21 cellular contexts compared by ENCODE assay signal in the genomic region with DNA sequence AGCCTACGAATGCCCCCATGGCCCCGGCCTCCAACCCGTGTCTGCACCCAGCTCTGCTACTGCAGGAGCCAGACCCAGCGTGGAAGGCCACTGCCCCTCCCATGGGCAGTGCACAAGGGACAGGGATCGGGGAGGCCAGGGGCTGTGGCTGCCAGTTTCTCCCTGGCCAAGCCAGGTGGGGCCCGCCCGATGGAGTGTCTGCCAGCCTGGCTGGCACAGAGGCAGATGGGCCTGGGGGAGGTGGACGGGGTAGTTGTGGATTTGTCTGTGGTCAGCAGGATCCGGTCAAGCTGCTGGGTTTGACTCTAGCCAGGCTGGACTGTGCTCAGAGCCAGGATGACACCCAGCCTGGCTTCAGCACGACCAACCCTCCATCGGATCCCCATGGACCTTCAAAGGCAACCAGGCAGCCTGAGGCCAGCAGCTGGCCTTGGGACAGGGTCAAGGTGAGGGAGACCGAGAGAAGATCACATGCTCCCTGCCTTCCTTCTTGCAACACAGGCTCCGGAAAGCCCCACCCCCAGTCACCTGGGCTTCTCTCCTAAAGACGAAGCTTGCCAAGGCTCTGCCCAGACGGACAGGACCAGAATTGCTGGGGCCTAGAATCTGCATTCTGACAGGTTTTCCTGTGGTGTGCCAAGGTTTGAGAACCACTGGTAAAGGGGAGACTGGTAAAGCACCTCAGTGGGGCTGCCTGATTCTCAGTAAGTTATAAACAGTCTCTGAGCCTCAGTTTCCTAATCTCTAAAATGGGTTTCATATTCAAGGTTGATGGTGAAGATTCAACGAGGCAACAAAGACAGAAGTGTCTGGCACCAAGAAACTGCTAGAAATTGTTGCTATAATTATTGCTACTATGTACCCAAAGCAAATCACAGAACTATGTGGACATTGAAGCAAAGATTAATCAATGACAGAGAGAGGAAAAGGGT.
"Had no signal": no experiment of that assay in that cellular context is flagged by ENCODE, and none has a peak within 500 bp of the region (broad histone marks: within the 10 kb centered on the region; RNA-seq: fewer than 3 reads in every experiment).

No MANE protein-coding gene starts in this region.

- H3K4me1 ChIP-seq: colonic mucosa, gastrocnemius medialis, thyroid gland had no signal

- H3K9me3 ChIP-seq: colonic mucosa, gastrocnemius medialis, heart left ventricle, thyroid gland had no signal

- H3K4me3 ChIP-seq: colonic mucosa, gastrocnemius medialis, heart left ventricle, thyroid gland had no signal

- H3K27me3 ChIP-seq: colonic mucosa, thyroid gland had no signal

- H3K27ac ChIP-seq: colonic mucosa, gastrocnemius medialis, heart left ventricle, thyroid gland had no signal

- FAIRE-seq: endometrium, TTC549 had no signal

- DNase-seq: activated CD4-positive, alpha-beta memory T cell treated with anti-CD3 and anti-CD28 coated beads, Interleukin-2, amount 10 ng/mL, durations not matched to agents 7 days and 5 days; activated CD4-positive, alpha-beta T cell treated with anti-CD3 and anti-CD28 coated beads for 4 hours; activated CD8-positive, alpha-beta memory T cell treated with anti-CD3 and anti-CD28 coated beads, Interleukin-2, amount 10 ng/mL, durations not matched to agents 7 days and 5 days; amniotic stem cell; colonic mucosa; erythroblast; gastrocnemius medialis; kidney glomerular epithelial cell; mesenchymal stem cell; nucleus accumbens; retina; stimulated activated CD4-positive, alpha-beta T cell treated with anti-CD3 and anti-CD28 coated beads, Interleukin-12 subunit alpha, Interleukin-12 subunit beta, amount 100 ng/mL, for 4 hours; stimulated activated CD4-positive, alpha-beta T cell treated with anti-CD3 and anti-CD28 coated beads, Interleukin-1b, Interleukin-23, amount 100 ng/mL, for 48 hours; stimulated activated CD8-positive, alpha-beta memory T cell treated with anti-CD3 and anti-CD28 coated beads, Interleukin-4, amount 100 ng/mL, for 48 hours; stimulated activated naive CD4-positive, alpha-beta T cell; thyroid gland had no signal

- ATAC-seq: activated CD8-positive, alpha-beta memory T cell treated with anti-CD3 and anti-CD28 coated beads, Interleukin-2, amount 10 ng/mL, durations not matched to agents 7 days and 5 days; gastrocnemius medialis; heart left ventricle; natural killer cell treated with Interleukin-12 subunit alpha and Interleukin-12 subunit beta and Interleukin-15 and Interleukin-18, amount 100 ng/mL, for 72 hours; WTC11 had no signal

- H3K36me3 ChIP-seq: colonic mucosa, gastrocnemius medialis, heart left ventricle, thyroid gland had no signal
